26 cellular contexts compared by ENCODE assay signal in the genomic region with DNA sequence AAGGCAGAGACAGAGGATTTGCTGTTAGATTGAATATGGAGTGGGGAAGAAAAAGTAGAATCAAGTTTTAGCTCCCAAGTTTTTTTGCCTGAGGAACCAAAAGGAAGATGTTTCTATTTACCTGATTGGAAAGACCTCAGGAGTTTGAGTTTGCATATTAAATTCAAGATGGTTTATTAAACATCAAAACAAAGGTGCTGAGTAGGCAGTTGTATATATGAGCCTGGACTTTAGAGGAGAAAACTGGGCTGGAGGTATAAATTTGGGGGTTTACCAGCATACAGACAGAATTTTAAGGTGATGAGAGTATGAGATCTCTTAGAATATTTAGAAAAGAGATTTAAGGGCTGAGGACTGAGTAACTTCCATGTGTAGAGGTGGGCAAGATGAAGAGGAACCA. TPM values are rescaled to one million over a fixed set of nuclear protein-coding genes. Genes with fewer than 3 reads are reported as not detected.
DNase-seq lines count a peak whose midpoint lies in the region; ATAC-seq and TF ChIP-seq lines count a peak whose summit lies in the region.
"Had no signal": no experiment of that assay in that cellular context is flagged by ENCODE, and none has a peak within 500 bp of the region (broad histone marks: within the 10 kb centered on the region; RNA-seq: fewer than 3 reads in every experiment).

No MANE protein-coding gene starts in this region.

- no peak overlapping the region for H4K5ac ChIP-seq in IMR-90 (ENCODE audit: low read depth, low read length)

- dilution Hi-C loops in IMR-90 (cut with HindIII; ENCODE audit: low sequenced_read_pairs, unreplicated experiment): no loop called here

- peaks cover 8% of the 10 kb centered on the region; the same call in 1 of the 2 replicates for H3K9me1 ChIP-seq in IMR-90 (ENCODE audit: insufficient read depth, low read length)

- intact Hi-C loops in IMR-90 (cut with micrococcal nuclease): no loop called here
- intact Hi-C loops in natural killer cell (cut with micrococcal nuclease): no loop called here
- intact Hi-C loops in dorsolateral prefrontal cortex (cut with DNase I): no loop called here
- intact Hi-C loops in uterus (cut with DNase I; ENCODE audit: low total_unique reads): no loop called here

- peaks cover 7 to 21% of the 10 kb centered on the region in 2 experiments; a peak in 3 of 4 replicates for H3K79me1 ChIP-seq in IMR-90 (ENCODE audit: low read depth in 1 of 2, low read length in 2 of 2)

- TF ChIP-seq RAD21 in IMR-90 (IDR thresholded peaks at IDR 0.05; ENCODE audit: low read length): no peak

- H3K27me3 ChIP-seq in IMR-90 (ENCODE audit: control insufficient read depth, insufficient read depth, low read length) (no peaks in the 10 kb centered on the region), dorsolateral prefrontal cortex (no peaks in the 10 kb centered on the region), uterus (no peaks in the 10 kb centered on the region)
- H3K27me3 ChIP-seq: BLaER1, Peyer's patch, suprapubic skin had no signal

- no peak overlapping the region for H3K4me2 ChIP-seq in IMR-90 (ENCODE audit: low read depth, low read length)
- H3K4me2 ChIP-seq: KMS-11 had no signal

- H3K4me1 ChIP-seq in IMR-90 (ENCODE audit: control insufficient read depth, insufficient read depth, low read length) (0 out of 2 replicates have a peak, but pooled peaks cover 4% of the 10 kb centered on the region), uterus (no peaks in the 10 kb centered on the region)
- H3K4me1 ChIP-seq: lower lobe of right lung, Peyer's patch, suprapubic skin had no signal

- H3K36me3 ChIP-seq in IMR-90 (ENCODE audit: control insufficient read depth, insufficient read depth, low read length) (peaks cover 17% of the 10 kb centered on the region), uterus (no peaks in the 10 kb centered on the region)

- H2BK120ac ChIP-seq in IMR-90 (ENCODE audit: low read depth, low read length): no peak overlapping the region

- DNase-seq in activated naive CD4-positive, alpha-beta T cell treated with anti-CD3 and anti-CD28 coated beads, Interleukin-2, amount 10 ng/mL, durations not matched to agents 7 days and 5 days: no peak
- DNase-seq in activated naive CD4-positive, alpha-beta T cell treated with Interleukin-2 at 50 U/mL for 16 hours: no peak
- DNase-seq in IMR-90 (no peak), natural killer cell (no peak), dorsolateral prefrontal cortex (no peak), uterus (no peak)
- no peak for DNase-seq in activated naive CD8-positive, alpha-beta T cell treated with anti-CD3 and anti-CD28 coated beads, Interleukin-2, amount 10 ng/mL, durations not matched to agents 7 days and 5 days
- DNase-seq: head of caudate nucleus; kidney glomerular epithelial cell; lower lobe of right lung; mucosa of descending colon; NCI-H1436; NCI-H2081 treated with DMSO at 0.1 percent for 48 hours; NCI-H345; Peyer's patch; SHP77 treated with DMSO at 0.1 percent for 48 hours; stimulated activated CD4-positive, alpha-beta T cell treated with anti-CD3 and anti-CD28 coated beads, Interleukin-4, amount 100 ng/mL, for 24 hours had no signal

- no peak overlapping the region for H4K91ac ChIP-seq in IMR-90 (ENCODE audit: insufficient read depth, low read depth, low read length)

- no peaks in the 10 kb centered on the region for H4K20me1 ChIP-seq in IMR-90 (ENCODE audit: insufficient read depth, low read length)

- H2BK20ac ChIP-seq in IMR-90 (ENCODE audit: low read depth, low read length): no peak overlapping the region

- H3K4me1 Mint-ChIP-seq in activated naive CD4-positive, alpha-beta T cell treated with anti-CD3 and anti-CD28 coated beads, Interleukin-2, amount 10 ng/mL, durations not matched to agents 7 days and 5 days: peaks cover 16% of the 10 kb centered on the region
- peaks cover 15% of the 10 kb centered on the region for H3K4me1 Mint-ChIP-seq in activated naive CD8-positive, alpha-beta T cell treated with anti-CD3 and anti-CD28 coated beads, Interleukin-2, amount 10 ng/mL, durations not matched to agents 7 days and 5 days
- peaks cover 33 to 37% of the 10 kb centered on the region in 2 donors for H3K4me1 Mint-ChIP-seq in natural killer cell

- H3K9me3 Mint-ChIP-seq in activated naive CD4-positive, alpha-beta T cell treated with anti-CD3 and anti-CD28 coated beads, Interleukin-2, amount 10 ng/mL, durations not matched to agents 7 days and 5 days: peaks cover 8% of the 10 kb centered on the region
- H3K9me3 Mint-ChIP-seq in activated naive CD8-positive, alpha-beta T cell treated with anti-CD3 and anti-CD28 coated beads, Interleukin-2, amount 10 ng/mL, durations not matched to agents 7 days and 5 days: peaks cover 6% of the 10 kb centered on the region
- H3K9me3 Mint-ChIP-seq in natural killer cell: peaks cover 2 to 3% of the 10 kb centered on the region in 2 donors

- H4K8ac ChIP-seq in IMR-90 (ENCODE audit: low read depth in 2 of 2, low read length in 2 of 2): no peak overlapping the region

- no peak overlapping the region for H3K4me3 Mint-ChIP-seq in activated naive CD4-positive, alpha-beta T cell treated with anti-CD3 and anti-CD28 coated beads, Interleukin-2, amount 10 ng/mL, durations not matched to agents 7 days and 5 days
- H3K4me3 Mint-ChIP-seq in activated naive CD8-positive, alpha-beta T cell treated with anti-CD3 and anti-CD28 coated beads, Interleukin-2, amount 10 ng/mL, durations not matched to agents 7 days and 5 days: peak overlapping the region; percentile 38
- peak overlapping the region; percentile 38 for H3K4me3 Mint-ChIP-seq in natural killer cell
- H3K4me3 Mint-ChIP-seq: stimulated activated memory B cell treated with anti-CD40 and anti-IgM and Interleukin-4, amounts not matched to agents 10 μg/mL and 1 μg/mL and 100 μg/mL, for 72 hours had no signal

- TF ChIP-seq CTCF in IMR-90 (conservative IDR thresholded peaks at IDR 0.05; ENCODE audit: low read depth, low read length) (no peak), natural killer cell (IDR thresholded peaks at IDR 0.05) (no peak), dorsolateral prefrontal cortex (IDR thresholded peaks at IDR 0.05 in 54 of 56, conservative IDR thresholded peaks at IDR 0.05 in 2 of 56; ENCODE audit: low read depth in 1 of 56, partially characterized antibody in 56 of 56) (no peak), uterus (IDR thresholded peaks at IDR 0.05) (no peak)

- H3K36me3 Mint-ChIP-seq in activated naive CD4-positive, alpha-beta T cell treated with anti-CD3 and anti-CD28 coated beads, Interleukin-2, amount 10 ng/mL, durations not matched to agents 7 days and 5 days: peaks cover 60% of the 10 kb centered on the region
- H3K36me3 Mint-ChIP-seq in activated naive CD8-positive, alpha-beta T cell treated with anti-CD3 and anti-CD28 coated beads, Interleukin-2, amount 10 ng/mL, durations not matched to agents 7 days and 5 days: peaks cover 47% of the 10 kb centered on the region
- H3K36me3 Mint-ChIP-seq in natural killer cell: no peaks in the 10 kb centered on the region

- no peak overlapping the region for H3K4ac ChIP-seq in IMR-90 (ENCODE audit: low read depth, low read length)

- H3K9me3 ChIP-seq in IMR-90 (ENCODE audit: control insufficient read depth, insufficient read depth, low read length) (no peaks in the 10 kb centered on the region), uterus (no peaks in the 10 kb centered on the region)
- H3K9me3 ChIP-seq: BLaER1, lower lobe of right lung, mucosa of descending colon, Peyer's patch, suprapubic skin had no signal

- H3K27ac ChIP-seq in IMR-90 (ENCODE audit: insufficient read depth, low read length): no peak overlapping the region
- H3K27ac ChIP-seq in dorsolateral prefrontal cortex: no peak overlapping the region
- no peak overlapping the region for H3K27ac ChIP-seq in uterus
- H3K27ac ChIP-seq: BLaER1, epithelial cell of prostate, KMS-11, lower lobe of right lung, Peyer's patch, suprapubic skin had no signal

- no peak overlapping the region for H3K23ac ChIP-seq in IMR-90 (ENCODE audit: low read depth, low read length)

- H2BK5ac ChIP-seq in IMR-90 (ENCODE audit: low read depth, low read length, poor library complexity, severe bottlenecking): no peak overlapping the region

- POLR2A ChIA-PET in IMR-90 (lab: Charles Lee; ENCODE audit: unreplicated experiment): no interaction called here
- POLR2A ChIA-PET in activated naive CD8-positive, alpha-beta T cell treated with anti-CD3 and anti-CD28 coated beads, Interleukin-2, amount 10 ng/mL, durations not matched to agents 7 days and 5 days (lab: Charles Lee): no interaction called here

- TF ChIP-seq POLR2A in IMR-90 (IDR thresholded peaks at IDR 0.05; ENCODE audit: low read depth, low read length) (no peak), uterus (IDR thresholded peaks at IDR 0.05) (no peak)

- no peak overlapping the region for H3K18ac ChIP-seq in IMR-90 (ENCODE audit: low read depth, low read length)

- no peak overlapping the region for H2AK9ac ChIP-seq in IMR-90 (replicated peaks; ENCODE audit: low read depth, low read length, poor library complexity)

- H2AFZ ChIP-seq in IMR-90 (replicated peaks; ENCODE audit: low read length, poor library complexity): no peak overlapping the region

- H3K27ac Mint-ChIP-seq in activated naive CD4-positive, alpha-beta T cell treated with anti-CD3 and anti-CD28 coated beads, Interleukin-2, amount 10 ng/mL, durations not matched to agents 7 days and 5 days: peak overlapping the region; percentile 79
- H3K27ac Mint-ChIP-seq in activated naive CD8-positive, alpha-beta T cell treated with anti-CD3 and anti-CD28 coated beads, Interleukin-2, amount 10 ng/mL, durations not matched to agents 7 days and 5 days: peak overlapping the region; percentile 73
- H3K27ac Mint-ChIP-seq in natural killer cell: peak overlapping the region; percentile 56 to 69

- in situ Hi-C loops in IMR-90 (cut with MboI; ENCODE audit: low sequenced_read_pairs): no loop called here

- CTCF ChIA-PET in activated naive CD4-positive, alpha-beta T cell treated with anti-CD3 and anti-CD28 coated beads, Interleukin-2, amount 10 ng/mL, durations not matched to agents 7 days and 5 days (lab: Charles Lee): interaction anchor here (1.7 kb wide), 1 partner anchor 103 kb away, joined by 5 read pairs; the partner anchor contains the start of gene C3orf33
- CTCF ChIA-PET in IMR-90 (lab: Yijun Ruan, JAX): no interaction called here

- no peaks in the 10 kb centered on the region for H3K27me3 Mint-ChIP-seq in activated naive CD4-positive, alpha-beta T cell treated with anti-CD3 and anti-CD28 coated beads, Interleukin-2, amount 10 ng/mL, durations not matched to agents 7 days and 5 days
- no peaks in the 10 kb centered on the region for H3K27me3 Mint-ChIP-seq in activated naive CD8-positive, alpha-beta T cell treated with anti-CD3 and anti-CD28 coated beads, Interleukin-2, amount 10 ng/mL, durations not matched to agents 7 days and 5 days
- H3K27me3 Mint-ChIP-seq in natural killer cell (ENCODE audit: low read depth in 2 of 2): no peaks in the 10 kb centered on the region
- H3K27me3 Mint-ChIP-seq: progenitor cell of endocrine pancreas; stimulated activated memory B cell treated with anti-CD40 and anti-IgM and Interleukin-4, amounts not matched to agents 10 μg/mL and 1 μg/mL and 100 μg/mL, for 72 hours had no signal

- H3K56ac ChIP-seq in IMR-90 (ENCODE audit: extremely low read depth, insufficient read depth, low read length): no peak overlapping the region

- no peak overlapping the region for H3K14ac ChIP-seq in IMR-90 (replicated peaks; ENCODE audit: low read depth, low read length)

- H3K4me3 ChIP-seq in IMR-90 (ENCODE audit: insufficient read depth, low read depth, low read length) (no peak overlapping the region), dorsolateral prefrontal cortex (no peak overlapping the region), uterus (no peak overlapping the region)
- H3K4me3 ChIP-seq: BLaER1, lower lobe of right lung, mucosa of descending colon, Peyer's patch, suprapubic skin had no signal

- no peak overlapping the region for H3K9ac ChIP-seq in IMR-90 (ENCODE audit: low read depth, low read length)
- H3K9ac ChIP-seq: BLaER1, KMS-11 had no signal

- H2BK15ac ChIP-seq in IMR-90 (ENCODE audit: low read depth, low read length): no peak overlapping the region

- H2AK5ac ChIP-seq in IMR-90 (ENCODE audit: low read depth, low read length): no peak overlapping the region

- no TSS peak for BruUV-seq in IMR-90 (replicated peaks; lab: Mats Ljungman, UMichigan)

- ATAC-seq in IMR-90 (ENCODE audit: low read depth): no peak
- no peak for ATAC-seq in activated naive CD8-positive, alpha-beta T cell treated with anti-CD3 and anti-CD28 coated beads, Interleukin-2, amount 10 ng/mL, durations not matched to agents 7 days and 5 days (ENCODE audit: low read depth)
- no peak for ATAC-seq in natural killer cell
- no peak for ATAC-seq in GM21528 (IDR thresholded peaks at IDR 0.05; ENCODE audit: low FRiP score, unreplicated experiment)
- ATAC-seq: activated CD4-positive, CD25-positive, alpha-beta regulatory T cell treated with anti-CD3 and anti-CD28 coated beads, Interleukin-2, amount 50 U/mL, for 24 hours; lower lobe of right lung; sciatic nerve; stimulated activated memory B cell treated with anti-CD40 and anti-IgM and Interleukin-4, amounts not matched to agents 10 μg/mL and 1 μg/mL and 100 μg/mL, for 72 hours had no signal

RNA-seq across cellular contexts. Expression of gene GMPS, which starts 38.2 kb away (rescaled TPM):
- total RNA-seq in IMR-90 (2012; rRNA removed): 52.5 and 108 TPM in 2 replicates
- polyA plus RNA-seq in IMR-90 (2012; rRNA removed): 24.9 and 33.9 TPM in 2 replicates
- 3.0 and 4.3 TPM in 2 replicates for polyA plus RNA-seq in IMR-90 (2012; cell fraction: cytosol; rRNA removed)
- polyA plus RNA-seq in IMR-90 (2012; cell fraction: nucleus; rRNA removed; ENCODE audit: low replicate concordance): 2.1 and 18.9 TPM in 2 replicates
- 10 to 100 TPM; 84.0 to 86.8 TPM for total RNA-seq in activated naive CD8-positive, alpha-beta T cell treated with anti-CD3 and anti-CD28 coated beads, Interleukin-2, amount 10 ng/mL, durations not matched to agents 7 days and 5 days
- 10 to 100 TPM; 36.7 to 49.7 (median 45.4) TPM for total RNA-seq in natural killer cell
- total RNA-seq in dorsolateral prefrontal cortex: 10 to 100 TPM; 33.5 to 67.3 (median 51.5) TPM
- total RNA-seq in uterus: 10 to 100 TPM; 10.5 to 71.7 (median 51.3) TPM

RNA-seq across cellular contexts. Expression of gene SLC33A1, which starts 54.4 kb away (rescaled TPM):
- total RNA-seq in IMR-90 (2012; rRNA removed) (32.4 and 34.4 TPM in 2 replicates), natural killer cell (10 to 100 TPM; 25.2 to 28.4 (median 27.2) TPM), dorsolateral prefrontal cortex (10 to 100 TPM; 18.5 to 34.5 (median 25.1) TPM), uterus (10 to 100 TPM; 33.3 to 44.6 (median 37.0) TPM)
- 12.7 and 12.9 TPM in 2 replicates for polyA plus RNA-seq in IMR-90 (2012; rRNA removed)
- 7.7 and 9.0 TPM in 2 replicates for polyA plus RNA-seq in IMR-90 (2012; cell fraction: cytosol; rRNA removed)
- 9.8 and 13.6 TPM in 2 replicates for polyA plus RNA-seq in IMR-90 (2012; cell fraction: nucleus; rRNA removed; ENCODE audit: low replicate concordance)
- 10 to 100 TPM; 26.4 to 27.3 TPM for total RNA-seq in activated naive CD8-positive, alpha-beta T cell treated with anti-CD3 and anti-CD28 coated beads, Interleukin-2, amount 10 ng/mL, durations not matched to agents 7 days and 5 days
